Comparison of ENCODE assay signal across 1 cellular context in the genomic region with DNA sequence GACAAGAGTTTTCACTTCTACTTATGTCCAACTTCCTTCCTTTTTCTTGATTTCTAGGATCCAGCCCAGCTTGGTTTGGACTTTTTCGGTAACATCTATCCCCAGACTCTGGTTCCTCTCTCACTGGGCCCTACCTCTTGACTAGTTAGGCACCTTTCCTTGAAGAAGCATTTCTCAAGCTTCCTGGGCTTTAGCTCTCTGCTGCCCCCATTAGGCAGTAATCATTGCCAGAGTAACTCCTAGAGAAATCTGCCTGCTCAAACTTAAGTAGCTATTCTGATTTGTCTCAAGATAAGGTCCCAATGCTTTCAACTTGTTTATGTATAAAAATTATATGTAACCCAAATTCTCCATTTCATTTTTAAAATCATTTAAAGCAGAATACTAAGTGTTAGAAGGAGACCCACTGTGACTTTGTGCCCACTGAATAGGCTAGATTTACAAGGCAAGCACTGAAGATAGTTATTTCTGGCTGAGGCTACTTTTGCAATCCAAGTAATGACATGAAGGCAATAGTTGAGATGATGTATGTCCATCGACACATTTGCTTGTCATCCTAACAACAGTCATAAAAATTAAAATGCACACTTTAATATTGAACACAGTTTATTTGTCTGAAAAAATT.
TF ChIP-seq lines count a peak whose summit lies in the region.

No MANE protein-coding gene starts in this region.

TF ChIP-seq in HepG2, 621 proteins besides CTCF, POLR2A, EP300 and RAD21 (continued from another document):
- TF ChIP-seq SP140L (CRISPR knock-in tag; IDR thresholded peaks at IDR 0.05; ENCODE audit: borderline replicate concordance) (0 out of 2 replicates have a peak, but pooled peaks have one; percentile 17), NFYB (CRISPR knock-in tag; IDR thresholded peaks at IDR 0.05) (0 out of 2 replicates have a peak, but pooled peaks have one; percentile 15), SOX13 (IDR thresholded peaks at IDR 0.05) (no peak), SOX13 (CRISPR knock-in tag; conservative IDR thresholded peaks at IDR 0.05 in 1 of 2, IDR thresholded peaks at IDR 0.05 in 1 of 2) (0 out of 4 replicates have a peak, but pooled peaks of 1 of the 2 experiments have one; percentile 12), ZNF878 (CRISPR knock-in tag; IDR thresholded peaks at IDR 0.05) (0 out of 2 replicates have a peak, but pooled peaks have one; percentile 29), ARID2 (CRISPR knock-in tag; IDR thresholded peaks at IDR 0.05; ENCODE audit: borderline replicate concordance) (no peak)
- TF ChIP-seq, protein P1, sequence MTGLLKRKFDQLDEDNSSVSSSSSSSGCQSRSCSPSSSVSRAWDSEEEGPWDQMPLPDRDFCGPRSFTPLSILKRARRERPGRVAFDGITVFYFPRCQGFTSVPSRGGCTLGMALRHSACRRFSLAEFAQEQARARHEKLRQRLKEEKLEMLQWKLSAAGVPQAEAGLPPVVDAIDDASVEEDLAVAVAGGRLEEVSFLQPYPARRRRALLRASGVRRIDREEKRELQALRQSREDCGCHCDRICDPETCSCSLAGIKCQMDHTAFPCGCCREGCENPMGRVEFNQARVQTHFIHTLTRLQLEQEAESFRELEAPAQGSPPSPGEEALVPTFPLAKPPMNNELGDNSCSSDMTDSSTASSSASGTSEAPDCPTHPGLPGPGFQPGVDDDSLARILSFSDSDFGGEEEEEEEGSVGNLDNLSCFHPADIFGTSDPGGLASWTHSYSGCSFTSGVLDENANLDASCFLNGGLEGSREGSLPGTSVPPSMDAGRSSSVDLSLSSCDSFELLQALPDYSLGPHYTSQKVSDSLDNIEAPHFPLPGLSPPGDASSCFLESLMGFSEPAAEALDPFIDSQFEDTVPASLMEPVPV (CRISPR knock-in tag; IDR thresholded peaks at IDR 0.05) = 0 out of 2 replicates have a peak, but pooled peaks have one; percentile 25
